ENCODE assay signal across 8 cellular contexts in genomic region chr1:167714851-167715652, GRCh38. TPM values are rescaled to one million over a fixed set of nuclear protein-coding genes. Genes with fewer than 3 reads are reported as not detected.
DNase-seq lines count a peak whose midpoint lies in the region; ATAC-seq and TF ChIP-seq lines count a peak whose summit lies in the region.

No MANE protein-coding gene starts in this region.

- peak; percentile 82 to 99 (median 92) for TF ChIP-seq CTCF in gastroesophageal sphincter (IDR thresholded peaks at IDR 0.05)
- TF ChIP-seq CTCF in suprapubic skin (IDR thresholded peaks at IDR 0.05), result peak; percentile 72 to 91

- ATAC-seq in gastroesophageal sphincter, result peak; percentile 48

- H3K4me3 ChIP-seq in HAP-1, result peak overlapping the region; percentile 83
- H3K4me3 ChIP-seq in gastroesophageal sphincter, result peak overlapping the region; percentile 50 to 79
- peak overlapping the region; percentile 60 for H3K4me3 ChIP-seq in suprapubic skin

- no peaks in the 10 kb centered on the region for H3K27me3 ChIP-seq in HAP-1 (ENCODE audit: low read depth)
- no peaks in the 10 kb centered on the region for H3K27me3 ChIP-seq in gastroesophageal sphincter
- H3K27me3 ChIP-seq in suprapubic skin, result no peaks in the 10 kb centered on the region

- H3K9me3 ChIP-seq in ES-I3 (ENCODE audit: control insufficient read depth, insufficient read depth, low read length) (no peaks in the 10 kb centered on the region), HAP-1 (no peaks in the 10 kb centered on the region), gastroesophageal sphincter (no peaks in the 10 kb centered on the region), suprapubic skin (no peaks in the 10 kb centered on the region)

- in situ Hi-C loops in HAP-1 (cut with MboI; ENCODE audit: low sequenced_read_pairs), result no loop called here

- no peak for TF ChIP-seq POLR2A in gastroesophageal sphincter (IDR thresholded peaks at IDR 0.05)
- no peak for TF ChIP-seq POLR2A in suprapubic skin (IDR thresholded peaks at IDR 0.05)

- no peaks in the 10 kb centered on the region for H3K36me3 ChIP-seq in ES-I3 (ENCODE audit: insufficient read depth, low read length)
- no peaks in the 10 kb centered on the region for H3K36me3 ChIP-seq in HAP-1 (replicated peaks)
- no peaks in the 10 kb centered on the region for H3K36me3 ChIP-seq in gastroesophageal sphincter
- H3K36me3 ChIP-seq in suprapubic skin, result no peaks in the 10 kb centered on the region

- no peak for TF ChIP-seq EP300 in gastroesophageal sphincter (IDR thresholded peaks at IDR 0.05)
- no peak for TF ChIP-seq EP300 in suprapubic skin (IDR thresholded peaks at IDR 0.05)

- 0 to 1% methylated on average over 25 to 27 of the region's 30 CpGs for WGBS in gastroesophageal sphincter (ENCODE audit: low coverage in 1 of 2), 2 donors
- under 1% methylated on average over 30 of the region's 30 CpGs for WGBS in suprapubic skin

- peak overlapping the region; percentile 78 for H3K9ac ChIP-seq in ES-I3 (ENCODE audit: low read depth, low read length)

- H3K27ac ChIP-seq in gastroesophageal sphincter (peak overlapping the region; percentile 58 to 93 (median 90)), suprapubic skin (peak overlapping the region; percentile 86)

- H3K4me1 ChIP-seq in ES-I3 (ENCODE audit: insufficient read depth, low read length) (peaks cover 17% of the 10 kb centered on the region; the same call in 1 of the 2 replicates), HAP-1 (peaks cover 8% of the 10 kb centered on the region), gastroesophageal sphincter (peaks cover 0 to 33% (median 0%) of the 10 kb centered on the region in 3 donors), suprapubic skin (peaks cover 2% of the 10 kb centered on the region)

- peak; percentile 76 to 92 for DNase-seq in HAP-1 (ENCODE audit: low spot score in 2 of 2)
- peak; percentile 85 for DNase-seq in M059J (ENCODE audit: low read depth)
- DNase-seq in SIG-M5 (lab: John Stamatoyannopoulos, UW), result peak; percentile 74
- peak; percentile 86 for DNase-seq in activated naive CD4-positive, alpha-beta T cell treated with Interleukin-2 at 50 U/mL for 16 hours
- DNase-seq in nucleus accumbens (lab: John Stamatoyannopoulos, UW), result peak; percentile 6 to 94 (median 76)
- peak; percentile 88 to 91 for DNase-seq in suprapubic skin (ENCODE audit: low spot score in 2 of 2)

RNA-seq across cellular contexts. Expression of gene MPZL1, which starts 6.7 kb away (rescaled TPM):
- 79.3 and 110 TPM in 2 replicates for total RNA-seq in M059J (2014; rRNA removed; shearing (Covaris generic))
- total RNA-seq in gastroesophageal sphincter (100 to 1,000 TPM in 1 of 4 donors, 10 to 100 TPM in 3; 83.7 to 127 (median 95.8) TPM), suprapubic skin (10 to 100 TPM; 37.1 to 52.3 (median 39.9) TPM)

Comparison
In these comparisons a context has a peak if more than half of its experiments do, and no peak if none do; other contexts are left out.
1. Peak in every context shown above with its lines: DNase-seq, ATAC-seq, H3K4me3 ChIP-seq and H3K27ac ChIP-seq.